In the genomic region with DNA sequence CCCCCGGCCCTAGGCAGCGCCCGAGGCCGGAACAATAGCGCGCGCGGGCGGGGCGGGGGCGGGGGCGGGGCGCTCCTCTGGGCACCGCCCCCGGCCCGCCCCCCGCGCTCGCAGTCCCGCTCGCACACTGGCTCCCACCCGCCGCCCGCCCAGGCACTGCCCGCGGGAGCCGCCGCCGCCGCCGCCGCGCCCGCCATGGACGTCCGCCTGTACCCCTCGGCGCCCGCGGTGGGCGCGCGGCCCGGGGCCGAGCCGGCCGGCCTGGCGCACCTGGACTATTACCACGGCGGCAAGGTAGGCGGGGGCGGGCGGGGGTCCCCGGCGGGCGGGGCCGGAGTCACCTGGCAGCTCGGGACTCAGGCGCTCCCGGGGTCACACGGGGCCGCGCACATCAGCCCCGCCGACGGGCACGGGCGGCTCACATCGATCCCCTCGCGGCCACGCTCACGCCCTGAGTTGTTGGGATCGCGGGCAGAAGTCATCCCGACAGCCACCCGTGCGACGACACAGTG, we compare ENCODE assay signal across 8 cellular contexts. TPM values are rescaled to one million over a fixed set of nuclear protein-coding genes. Genes with fewer than 3 reads are reported as not detected.
DNase-seq lines count a peak whose midpoint lies in the region; ATAC-seq and TF ChIP-seq lines count a peak whose summit lies in the region.

A gene with protein sequence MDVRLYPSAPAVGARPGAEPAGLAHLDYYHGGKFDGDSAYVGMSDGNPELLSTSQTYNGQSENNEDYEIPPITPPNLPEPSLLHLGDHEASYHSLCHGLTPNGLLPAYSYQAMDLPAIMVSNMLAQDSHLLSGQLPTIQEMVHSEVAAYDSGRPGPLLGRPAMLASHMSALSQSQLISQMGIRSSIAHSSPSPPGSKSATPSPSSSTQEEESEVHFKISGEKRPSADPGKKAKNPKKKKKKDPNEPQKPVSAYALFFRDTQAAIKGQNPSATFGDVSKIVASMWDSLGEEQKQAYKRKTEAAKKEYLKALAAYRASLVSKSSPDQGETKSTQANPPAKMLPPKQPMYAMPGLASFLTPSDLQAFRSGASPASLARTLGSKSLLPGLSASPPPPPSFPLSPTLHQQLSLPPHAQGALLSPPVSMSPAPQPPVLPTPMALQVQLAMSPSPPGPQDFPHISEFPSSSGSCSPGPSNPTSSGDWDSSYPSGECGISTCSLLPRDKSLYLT (plus strand): TSS at position 156 of the 512 bp plus-strand sequence. CDS start 40 bp downstream, at position 196.

- intact Hi-C loops in OCI-LY7 (cut with micrococcal nuclease; ENCODE audit: unreplicated experiment), result no loop called here
- intact Hi-C loops in left ventricle myocardium superior (cut with micrococcal nuclease), result no loop called here

- H3K27ac ChIP-seq in OCI-LY7 (ENCODE audit: low read depth, low read length, poor library complexity, severe bottlenecking) (no peak within 1 kb of the TSS), skeletal muscle tissue (ENCODE audit: low read depth, low read length) (no peak within 1 kb of the TSS)

- H3K9me2 ChIP-seq in OCI-LY7 (ENCODE audit: insufficient read depth, low read length), result no peaks in the 10 kb centered on the region

- no peak for TF ChIP-seq CTCF in GM13977 (IDR thresholded peaks at IDR 0.05; ENCODE audit: extremely low read depth, insufficient read depth, missing control alignments)
- no peak for TF ChIP-seq CTCF in OCI-LY7 (conservative IDR thresholded peaks at IDR 0.05; ENCODE audit: low read length)

- H3K4me2 ChIP-seq in OCI-LY7 (ENCODE audit: low read length), result peak within 1 kb of the TSS; percentile 8; the same call in 1 of the 2 replicates

- no peaks in the 10 kb centered on the region for H3K79me2 ChIP-seq in OCI-LY7 (ENCODE audit: insufficient read depth, low read depth, low read length)

- no peak within 1 kb of the TSS for H3K4me3 ChIP-seq in OCI-LY7 (ENCODE audit: low read depth, low read length, poor library complexity, severe bottlenecking)
- peak within 1 kb of the TSS; percentile 45 to 57 (median 54) for H3K4me3 ChIP-seq in skeletal muscle tissue (ENCODE audit: low read length in 3 of 3)

- no peak within 1 kb of the TSS for H2AFZ ChIP-seq in OCI-LY7 (ENCODE audit: low read length)

- H3K36me3 ChIP-seq in OCI-LY7 (ENCODE audit: insufficient read depth, low read length), result no peaks in the 10 kb centered on the region
- no peaks in the 10 kb centered on the region for H3K36me3 ChIP-seq in skeletal muscle tissue (ENCODE audit: control insufficient read depth in 3 of 3, insufficient read depth in 3 of 3, low read length in 3 of 3)

- BruUV-seq in OCI-LY7 (replicated peaks; lab: Mats Ljungman, UMichigan), result no TSS peak

- no peak within 1 kb of the TSS for H3K9ac ChIP-seq in skeletal muscle tissue (ENCODE audit: low read depth in 1 of 3, low read length in 3 of 3)

- in situ Hi-C loops in GM13977 (cut with MboI; ENCODE audit: low pct_unique_long_range_greater_than_20kb, low sequenced_read_pairs, unreplicated experiment), result no loop called here

- no peaks in the 10 kb centered on the region for H3K4me1 ChIP-seq in OCI-LY7 (ENCODE audit: insufficient read depth, low read length, poor library complexity, severe bottlenecking)
- H3K4me1 ChIP-seq in skeletal muscle tissue (ENCODE audit: control insufficient read depth in 3 of 3, insufficient read depth in 3 of 3, low read length in 3 of 3), result peaks cover 5 to 12% (median 7%) of the 10 kb centered on the region in 3 donors

- no peaks in the 10 kb centered on the region for H4K20me1 ChIP-seq in OCI-LY7 (ENCODE audit: insufficient read depth, low read length)

- no peaks in the 10 kb centered on the region for H3K9me3 ChIP-seq in OCI-LY7 (ENCODE audit: low read length)
- H3K9me3 ChIP-seq in skeletal muscle tissue (ENCODE audit: control insufficient read depth in 3 of 3, low read length in 3 of 3), result peaks cover 0 to 6% (median 6%) of the 10 kb centered on the region in 3 donors

- CTCF ChIA-PET in OCI-LY7 (lab: Charles Lee; ENCODE audit: unreplicated experiment), result no interaction called here

- peaks cover 26 to 35% (median 32%) of the 10 kb centered on the region in 3 donors for H3K27me3 ChIP-seq in skeletal muscle tissue (ENCODE audit: control insufficient read depth in 3 of 3, insufficient read depth in 3 of 3, low read length in 3 of 3)

- POLR2A ChIA-PET in OCI-LY7 (lab: Charles Lee), result no interaction called here

- DNase-seq in GM13977 (ENCODE audit: low spot score) (peak; percentile 89), OCI-LY7 (ENCODE audit: low spot score) (no peak), left ventricle myocardium superior (peak; percentile 68), middle frontal gyrus (ENCODE audit: extremely low spot score, low spot score) (no peak), occipital lobe (lab: John Stamatoyannopoulos, UW) (no peak)
- peak; percentile 48 for DNase-seq in activated naive CD4-positive, alpha-beta T cell treated with Interleukin-2 at 50 U/mL for 16 hours

- ATAC-seq in HG02852 (IDR thresholded peaks at IDR 0.05; ENCODE audit: unreplicated experiment), result peak; percentile 41
- ATAC-seq in left ventricle myocardium superior, result peak; percentile 66

RNA-seq across cellular contexts. Expression of the gene that starts here (rescaled TPM):
- total RNA-seq in OCI-LY7 (2014; rRNA removed; shearing (Covaris generic)), result not detected in 2 replicates
- total RNA-seq in OCI-LY7 (2022) (0.23 and 0.39 TPM in 2 replicates), left ventricle myocardium superior (0.47 TPM), skeletal muscle tissue (not detected), occipital lobe (0.31 TPM)

Comparison
In these comparisons a context has a peak if more than half of its experiments do, and no peak if none do; other contexts are left out.
1. Peak in DNase-seq and ATAC-seq in left ventricle myocardium superior; RNA of the gene not detected or under 1 TPM.
2. DNase-seq: peak in GM13977 (single experiment) and activated naive CD4-positive, alpha-beta T cell treated with Interleukin-2 at 50 U/mL for 16 hours (single experiment); none in OCI-LY7 (single experiment), middle frontal gyrus (single experiment) and occipital lobe (single experiment).